Comparison of ENCODE assay signal across 20 cellular contexts in the genomic region with DNA sequence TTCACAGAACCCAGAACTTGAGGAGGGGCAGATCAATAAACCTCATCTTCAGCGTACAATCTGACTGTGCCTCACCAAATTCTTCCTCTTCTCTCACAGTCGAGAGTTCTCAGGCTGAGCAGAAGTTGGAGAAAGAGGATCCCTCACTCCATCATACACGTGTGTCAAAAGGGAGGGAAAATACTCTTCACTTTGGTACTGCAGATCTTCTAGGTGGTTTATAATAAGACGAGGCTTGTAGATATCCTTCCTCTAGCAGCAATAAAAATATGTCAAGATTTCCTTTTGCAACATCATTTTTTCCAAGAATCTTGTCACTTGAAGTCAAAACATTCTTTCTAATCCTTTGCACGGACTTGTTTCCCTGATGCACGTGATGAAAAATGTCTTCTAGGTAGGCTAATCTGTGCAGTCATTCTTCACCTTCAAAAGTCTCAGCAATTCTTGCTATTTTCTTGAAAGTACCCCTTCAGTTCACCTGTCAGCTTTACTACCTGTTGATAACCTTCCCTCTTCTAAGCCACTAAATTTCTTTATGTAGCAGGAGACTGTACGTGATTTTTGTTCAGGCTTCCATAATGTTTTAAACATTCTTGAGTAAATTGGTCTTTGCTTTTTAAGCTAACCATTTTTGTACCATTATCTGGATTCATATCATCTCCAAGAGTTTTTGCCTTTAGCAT.
A peak's percentile ranks its signal among the peaks of the same experiment; 100 is the strongest.
DNase-seq lines count a peak whose midpoint lies in the region; FAIRE-seq and TF ChIP-seq lines count a peak whose summit lies in the region.
"Had no signal": no experiment of that assay in that cellular context is flagged by ENCODE, and none has a peak within 500 bp of the region (broad histone marks: within the 10 kb centered on the region; RNA-seq: fewer than 3 reads in every experiment).

No MANE protein-coding gene starts in this region.

- no peak overlapping the region for H4K5ac ChIP-seq in H1 (ENCODE audit: insufficient read length, low read depth, low read length)

- no peaks in the 10 kb centered on the region for H3F3A ChIP-seq in neural cell (ENCODE audit: insufficient read depth, low read length, poor library complexity, severe bottlenecking)
- H3F3A ChIP-seq in SK-N-SH (replicated peaks; ENCODE audit: insufficient read depth) = peaks cover 22% of the 10 kb centered on the region

- H3K4me2 ChIP-seq in H1 (ENCODE audit: insufficient read depth in 1 of 2, low read depth in 2 of 2, low read length in 2 of 2) (no peak overlapping the region), neural cell (ENCODE audit: low read length) (no peak overlapping the region), SK-N-SH (no peak overlapping the region)
- H3K4me2 ChIP-seq: A549, BLaER1, GM23338 had no signal

- H3K9ac ChIP-seq in H1 (replicated peaks in 1 of 4; ENCODE audit: extremely low read depth in 1 of 4, low read depth in 3 of 4, low read length in 3 of 4) = no peak overlapping the region
- H3K9ac ChIP-seq in neural cell (ENCODE audit: low read length) = no peak overlapping the region
- no peak overlapping the region for H3K9ac ChIP-seq in SK-N-SH
- H3K9ac ChIP-seq: BLaER1 had no signal

- H3K56ac ChIP-seq in H1 (replicated peaks; ENCODE audit: insufficient read length, low read depth, low read length) = no peak overlapping the region

- H3K14ac ChIP-seq in H1 (ENCODE audit: insufficient read length) = no peak overlapping the region

- H3K9me3 ChIP-seq in HEK293 (ENCODE audit: control insufficient read depth, insufficient read depth, low read depth, low read length) = no peaks in the 10 kb centered on the region
- no peaks in the 10 kb centered on the region for H3K9me3 ChIP-seq in H1 (ENCODE audit: insufficient read depth in 2 of 2, low read depth in 1 of 2, low read length in 1 of 2)
- H3K9me3 ChIP-seq in neural cell (ENCODE audit: low read length) = no peaks in the 10 kb centered on the region
- no peaks in the 10 kb centered on the region for H3K9me3 ChIP-seq in SK-N-SH
- H3K9me3 ChIP-seq: A549, BLaER1 had no signal

- no peaks in the 10 kb centered on the region for H3K9me2 ChIP-seq in neural cell (ENCODE audit: insufficient read depth, low read length)
- H3K9me2 ChIP-seq in SK-N-SH = no peaks in the 10 kb centered on the region

- H3K79me2 ChIP-seq in H1 (ENCODE audit: control insufficient read depth in 1 of 2, insufficient read depth in 2 of 2, low read length in 2 of 2) (no peaks in the 10 kb centered on the region), neural cell (replicated peaks; ENCODE audit: insufficient read depth, low read length) (no peaks in the 10 kb centered on the region), SK-N-SH (ENCODE audit: insufficient read depth) (no peaks in the 10 kb centered on the region)

- peak overlapping the region; percentile 17 for H3K27ac Mint-ChIP-seq in type B pancreatic cell
- H3K27ac Mint-ChIP-seq: CD14-positive monocyte; CD4-positive, alpha-beta memory T cell; GM23338 had no signal

- DNase-seq in H1 (ENCODE audit: low read depth in 1 of 2, low spot score in 2 of 2) = no peak
- DNase-seq in type B pancreatic cell (ENCODE audit: extremely low spot score, unreplicated experiment) = no peak
- no peak for DNase-seq in SK-N-SH
- no peak for DNase-seq in ecto neural progenitor cell (ENCODE audit: low spot score)
- DNase-seq in epidermal melanocyte (ENCODE audit: insufficient read length, low spot score) = no peak
- DNase-seq: AML-193; CD4-positive, alpha-beta memory T cell; DMS153; DMS79 treated with DMSO at 0.1 percent for 48 hours; GF-D8; H7; KBM-7 had no signal

- WGBS in H1 (ENCODE audit: extremely low coverage in 1 of 2, insufficient coverage in 1 of 2, insufficient read length in 1 of 2, insufficient replicate concordance in 2 of 2, low coverage in 1 of 2, low lambda C conversion rate in 2 of 2, missing lambda C conversion rate in 1 of 2), 2 experiments = 84% methylated on average over 7 of the region's 7 CpGs; no CpG with 5 or more reads in 1 of the 2 experiments
- 84% methylated on average over 7 of the region's 7 CpGs for WGBS in SK-N-SH (ENCODE audit: low lambda C conversion rate)

- peaks cover 2% of the 10 kb centered on the region; the same call in 1 of the 2 replicates for H3K23me2 ChIP-seq in H1 (ENCODE audit: low read depth, low read length)

- H3K4me3 ChIP-seq in HEK293 (ENCODE audit: low read depth, low read length) (no peak overlapping the region), H1 (ENCODE audit: extremely low read depth in 1 of 4, insufficient read depth in 2 of 4, low read depth in 3 of 4, low read length in 4 of 4) (no peak overlapping the region), neural cell (ENCODE audit: low read length) (no peak overlapping the region), SK-N-SH (ENCODE audit: low read depth in 2 of 2, low read length in 1 of 2) (no peak overlapping the region)
- H3K4me3 ChIP-seq: A549, BLaER1, GM23338 had no signal

- H3K79me1 ChIP-seq in H1 (ENCODE audit: low read depth, low read length) = no peaks in the 10 kb centered on the region

- no peak overlapping the region for H2AK5ac ChIP-seq in H1 (ENCODE audit: low read depth, low read length)

- H4K91ac ChIP-seq in H1 (replicated peaks; ENCODE audit: insufficient read length, low read length) = no peak overlapping the region

- no peak overlapping the region for H3K18ac ChIP-seq in H1 (ENCODE audit: extremely low read depth, low read length)

- no peak for TF ChIP-seq POLR2A in H1 (IDR thresholded peaks at IDR 0.05; ENCODE audit: control extremely low read depth in 1 of 2, low read depth in 2 of 2, low read length in 2 of 2)

- H3K27me3 Mint-ChIP-seq in type B pancreatic cell = peaks cover 4% of the 10 kb centered on the region

- H4K8ac ChIP-seq in H1 (ENCODE audit: extremely low read depth, insufficient read depth, low read length) = no peak overlapping the region

- no peak overlapping the region for H3K23ac ChIP-seq in H1 (ENCODE audit: insufficient read length)

- H2BK20ac ChIP-seq in H1 (ENCODE audit: low read length) = no peak overlapping the region

- no peak overlapping the region for H2BK5ac ChIP-seq in H1 (ENCODE audit: low read depth, low read length)

- POLR2A ChIA-PET in HEK293 (lab: Yijun Ruan, JAX) = no interaction called here
- POLR2A ChIA-PET in H1 (lab: Charles Lee; ENCODE audit: partially characterized antibody) = no interaction called here
- POLR2A ChIA-PET in SK-N-SH (lab: Yijun Ruan, JAX) = no interaction called here

- H2BK15ac ChIP-seq in H1 (ENCODE audit: low read length) = no peak overlapping the region

- TF ChIP-seq RAD21 in H1 (IDR thresholded peaks at IDR 0.05 in 1 of 2, conservative IDR thresholded peaks at IDR 0.05 in 1 of 2; ENCODE audit: low read depth in 2 of 2, low read length in 2 of 2) = no peak
- no peak for TF ChIP-seq RAD21 in neural cell (conservative IDR thresholded peaks at IDR 0.05)
- no peak for TF ChIP-seq RAD21 in SK-N-SH (IDR thresholded peaks at IDR 0.05; ENCODE audit: low read length)

- H3K4ac ChIP-seq in H1 (replicated peaks; ENCODE audit: insufficient read length, low read depth, low read length) = no peak overlapping the region

- peaks cover 10% of the 10 kb centered on the region for H3K9me3 Mint-ChIP-seq in type B pancreatic cell

- CTCF ChIA-PET in HEK293 (lab: Yijun Ruan, JAX) (interaction anchor here (0.7 kb wide), 1 partner anchor 390 kb away, joined by 3 read pairs; no protein-coding TSS in a partner anchor), H1 (lab: Charles Lee; ENCODE audit: partially characterized antibody) (no interaction called here), SK-N-SH (lab: Yijun Ruan, JAX) (interaction anchor here (0.7 kb wide), 1 partner anchor 224 kb away, joined by 3 read pairs; no protein-coding TSS in a partner anchor)

- H2BK12ac ChIP-seq in H1 (ENCODE audit: low read depth, low read length) = no peak overlapping the region

- no peaks in the 10 kb centered on the region for H4K20me1 ChIP-seq in H1 (replicated peaks in 1 of 2; ENCODE audit: control insufficient read depth in 1 of 2, insufficient read depth in 2 of 2, low read length in 2 of 2)
- H4K20me1 ChIP-seq in neural cell (ENCODE audit: insufficient read depth) = no peaks in the 10 kb centered on the region
- no peaks in the 10 kb centered on the region for H4K20me1 ChIP-seq in SK-N-SH (ENCODE audit: insufficient read depth)
- H4K20me1 ChIP-seq: BLaER1 had no signal

- H3K4me1 ChIP-seq in HEK293 (ENCODE audit: control insufficient read depth, insufficient read depth, low read length) = no peaks in the 10 kb centered on the region; the same call in 1 of the 2 replicates
- H3K4me1 ChIP-seq in H1 (replicated peaks in 1 of 4; ENCODE audit: control insufficient read depth in 3 of 4, insufficient read depth in 4 of 4, low read length in 3 of 4) = no peaks in the 10 kb centered on the region
- peaks cover 5 to 10% of the 10 kb centered on the region in 2 experiments; a peak in 3 of 4 replicates for H3K4me1 ChIP-seq in SK-N-SH (ENCODE audit: control insufficient read depth in 1 of 2, insufficient read depth in 2 of 2, low read depth in 1 of 2, low read length in 1 of 2)

- no peak overlapping the region for H3K4me3 Mint-ChIP-seq in type B pancreatic cell
- H3K4me3 Mint-ChIP-seq: CD14-positive monocyte; CD4-positive, alpha-beta memory T cell; GM23338 had no signal

- H3K27me3 ChIP-seq in H1 (replicated peaks in 1 of 4; ENCODE audit: control insufficient read depth in 3 of 4, extremely low read depth in 1 of 4, insufficient read depth in 3 of 4, low read length in 3 of 4) (no peaks in the 10 kb centered on the region), neural cell (ENCODE audit: insufficient read depth, low read depth, low read length) (no peaks in the 10 kb centered on the region), SK-N-SH (ENCODE audit: insufficient read depth) (no peaks in the 10 kb centered on the region)
- H3K27me3 ChIP-seq: BLaER1 had no signal

- peaks cover 5% of the 10 kb centered on the region for H3K4me1 Mint-ChIP-seq in type B pancreatic cell (ENCODE audit: unreplicated experiment)
- H3K4me1 Mint-ChIP-seq: CD14-positive monocyte; CD4-positive, alpha-beta memory T cell had no signal

- H2AFZ ChIP-seq in H1 (ENCODE audit: low read length) (peak overlapping the region; percentile 57; the same call in 1 of the 2 replicates), neural cell (ENCODE audit: low read depth, low read length) (no peak overlapping the region), SK-N-SH (ENCODE audit: low read depth) (no peak overlapping the region; the same call in 1 of the 2 replicates)
- H2AFZ ChIP-seq: GM23338 had no signal

- H3K36me3 ChIP-seq in HEK293 (ENCODE audit: control insufficient read depth in 2 of 2, insufficient read depth in 1 of 2, low read length in 2 of 2) (no peaks in the 10 kb centered on the region), H1 (ENCODE audit: control insufficient read depth in 2 of 4, insufficient read depth in 4 of 4, low read length in 3 of 4) (no peaks in the 10 kb centered on the region), neural cell (ENCODE audit: insufficient read depth, low read length) (no peaks in the 10 kb centered on the region), SK-N-SH (replicated peaks in 1 of 2; ENCODE audit: control insufficient read depth in 1 of 2, insufficient read depth in 2 of 2, low read length in 1 of 2) (no peaks in the 10 kb centered on the region)
- H3K36me3 ChIP-seq: BLaER1 had no signal

- TF ChIP-seq CTCF in HEK293 (tag by site-specific recombination; IDR thresholded peaks at IDR 0.05) (no peak), H1 (IDR thresholded peaks at IDR 0.05; ENCODE audit: control extremely low read depth in 1 of 3, insufficient read depth in 1 of 3, low read depth in 1 of 3, low read length in 3 of 3) (no peak), neural cell (IDR thresholded peaks at IDR 0.05; ENCODE audit: poor library complexity, severe bottlenecking) (no peak), type B pancreatic cell (conservative IDR thresholded peaks at IDR 0.05) (no peak), SK-N-SH (IDR thresholded peaks at IDR 0.05) (no peak)

- FAIRE-seq in H1 (lab: Jason Lieb, UNC) = no peak
- FAIRE-seq: A549 had no signal

- no peak overlapping the region for H2BK120ac ChIP-seq in H1 (replicated peaks; ENCODE audit: low read depth, low read length)

- no peaks in the 10 kb centered on the region for H3K36me3 Mint-ChIP-seq in type B pancreatic cell
- H3K36me3 Mint-ChIP-seq: CD14-positive monocyte; CD4-positive, alpha-beta memory T cell had no signal

- TF ChIP-seq EP300 in H1 (IDR thresholded peaks at IDR 0.05; ENCODE audit: borderline replicate concordance in 1 of 2, low read depth in 2 of 2, low read length in 2 of 2) (no peak), neural cell (conservative IDR thresholded peaks at IDR 0.05; ENCODE audit: poor library complexity, severe bottlenecking) (peak; percentile 85), SK-N-SH (IDR thresholded peaks at IDR 0.05; ENCODE audit: borderline replicate concordance in 1 of 2, low read depth in 1 of 2, low read length in 1 of 2) (no peak)

- H3K27ac ChIP-seq in HEK293 (ENCODE audit: extremely low read depth, low read depth, low read length) = no peak overlapping the region
- H3K27ac ChIP-seq in H1 (ENCODE audit: low read depth, low read length) = no peak overlapping the region
- no peak overlapping the region for H3K27ac ChIP-seq in neural cell (ENCODE audit: low read length)
- no peak overlapping the region for H3K27ac ChIP-seq in SK-N-SH (ENCODE audit: low read depth in 2 of 2, low read length in 1 of 2)
- H3K27ac ChIP-seq: 22Rv1, A549, BLaER1, HL-60 had no signal
